In the genomic region with DNA sequence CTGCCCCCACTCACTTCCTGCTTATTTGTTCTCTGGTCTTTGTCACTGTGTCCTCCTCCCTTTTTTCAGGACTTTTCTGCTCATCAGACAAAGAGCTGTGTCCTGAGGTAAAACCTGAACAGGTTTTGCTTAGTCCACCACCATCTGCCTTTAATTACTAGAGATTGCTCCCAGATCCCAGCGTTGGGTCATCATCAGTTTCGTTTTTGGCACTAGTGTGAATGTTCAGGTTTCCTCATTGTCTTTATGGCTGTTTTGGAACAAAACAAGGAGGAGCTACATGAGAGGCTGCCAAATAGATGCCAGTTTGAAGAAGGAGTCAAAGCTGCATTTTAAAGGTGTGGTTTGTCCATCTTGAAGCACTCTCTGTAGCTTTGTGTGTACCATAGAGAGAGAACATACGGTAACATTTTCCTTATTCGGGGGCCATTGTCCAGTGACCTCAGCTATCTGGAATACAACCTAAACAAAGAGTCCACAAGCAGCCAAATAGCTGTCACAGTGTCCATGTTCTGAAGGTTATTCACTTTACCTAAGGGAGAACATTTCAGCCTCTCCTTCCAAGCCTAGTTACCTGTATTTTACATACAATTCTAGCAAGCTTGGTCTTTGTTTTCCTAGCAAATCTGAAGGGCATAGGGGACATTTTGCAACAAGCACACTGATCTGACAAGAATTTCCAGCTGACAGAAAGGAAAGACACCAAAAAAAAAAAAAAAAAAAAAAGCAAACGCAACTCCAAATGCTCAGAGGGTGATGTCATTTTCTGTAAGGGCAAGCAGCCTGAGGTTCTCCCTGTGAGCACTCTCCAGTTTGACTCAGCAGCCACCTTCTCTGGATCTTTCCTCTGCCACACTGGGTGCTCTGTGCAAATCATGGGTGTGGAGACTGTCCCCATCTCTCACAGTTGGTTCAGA, we compare ENCODE assay signal across 13 cellular contexts.
DNase-seq lines count a peak whose midpoint lies in the region; ATAC-seq and TF ChIP-seq lines count a peak whose summit lies in the region.
"Had no signal": no experiment of that assay in that cellular context is flagged by ENCODE, and none has a peak within 500 bp of the region (broad histone marks: within the 10 kb centered on the region; RNA-seq: fewer than 3 reads in every experiment).

No MANE protein-coding gene starts in this region.

- no peak overlapping the region for H2BK5ac ChIP-seq in neuronal stem cell (ENCODE audit: low read length)

- H2AK5ac ChIP-seq in neuronal stem cell (ENCODE audit: low read depth, low read length), result no peak overlapping the region

- peaks cover 18% of the 10 kb centered on the region for H3K36me3 Mint-ChIP-seq in neural crest cell (ENCODE audit: low read depth)
- no peaks in the 10 kb centered on the region for H3K36me3 Mint-ChIP-seq in effector memory CD8-positive, alpha-beta T cell (ENCODE audit: insufficient read depth)

- H3K4me3 Mint-ChIP-seq in neural crest cell, result no peak overlapping the region
- H3K4me3 Mint-ChIP-seq in effector memory CD8-positive, alpha-beta T cell, result no peak overlapping the region
- H3K4me3 Mint-ChIP-seq: activated naive CD8-positive, alpha-beta T cell treated with anti-CD3 and anti-CD28 coated beads for 36 hours had no signal

- no peak overlapping the region for H3K27ac ChIP-seq in MM.1S (ENCODE audit: low read length)
- H3K27ac ChIP-seq in neuronal stem cell (replicated peaks; ENCODE audit: low read length), result no peak overlapping the region

- DNase-seq in AG10803 (ENCODE audit: low read depth) (peak; percentile 91), MM.1S (no peak), neural crest cell (ENCODE audit: low read depth, low spot score) (no peak), SKM-1 treated with dmso at 0.1 percent for 144 hours (lab: John Stamatoyannopoulos, UW; ENCODE audit: unreplicated experiment) (no peak), SKM-1 (lab: John Stamatoyannopoulos, UW; ENCODE audit: unreplicated experiment) (no peak), neuronal stem cell (ENCODE audit: low spot score) (no peak)
- no peak for DNase-seq in effector memory CD8-positive, alpha-beta T cell
- DNase-seq: activated CD4-positive, alpha-beta T cell treated with anti-CD3 and anti-CD28 coated beads for 48 hours; activated naive CD8-positive, alpha-beta T cell treated with anti-CD3 and anti-CD28 coated beads for 36 hours; hippocampal formation; KBM-7; nucleus accumbens had no signal

- no peak overlapping the region for H3K4ac ChIP-seq in neuronal stem cell (ENCODE audit: low read length)

- no peak overlapping the region for H2BK15ac ChIP-seq in neuronal stem cell (ENCODE audit: low read length)

- no peaks in the 10 kb centered on the region for H3K4me1 ChIP-seq in MM.1S (ENCODE audit: low read length)
- peaks cover 22 to 27% of the 10 kb centered on the region in 2 donors for H3K4me1 ChIP-seq in neuronal stem cell (ENCODE audit: control insufficient read depth in 2 of 2, insufficient read depth in 1 of 2, low read depth in 1 of 2, low read length in 2 of 2)

- ATAC-seq in esophagus mucosa, result peak; percentile 81
- ATAC-seq in effector memory CD8-positive, alpha-beta T cell (replicated peaks), result no peak

- H2BK120ac ChIP-seq in neuronal stem cell (ENCODE audit: low read depth, low read length), result no peak overlapping the region

- H3K9me2 ChIP-seq in MM.1S (replicated peaks; ENCODE audit: insufficient read depth, low read length), result no peaks in the 10 kb centered on the region

- no peak overlapping the region for H3K9ac ChIP-seq in MM.1S (ENCODE audit: low read length)
- H3K9ac ChIP-seq in neuronal stem cell (ENCODE audit: low read depth, low read length, poor library complexity), result no peak overlapping the region

- H3K4me1 Mint-ChIP-seq in neural crest cell, result peaks cover 39% of the 10 kb centered on the region
- no peaks in the 10 kb centered on the region for H3K4me1 Mint-ChIP-seq in effector memory CD8-positive, alpha-beta T cell (ENCODE audit: low read depth in 2 of 2)
- H3K4me1 Mint-ChIP-seq: activated naive CD8-positive, alpha-beta T cell treated with anti-CD3 and anti-CD28 coated beads for 36 hours had no signal

- H3K4me2 ChIP-seq in MM.1S (ENCODE audit: low read depth, low read length) (0 out of 2 replicates have a peak overlapping the region, but pooled peaks have one; percentile 1), neuronal stem cell (ENCODE audit: insufficient read depth, low read length, poor library complexity, severe bottlenecking) (no peak overlapping the region)

- H2BK12ac ChIP-seq in neuronal stem cell (ENCODE audit: low read length), result no peak overlapping the region

- no peak overlapping the region for H3K23ac ChIP-seq in neuronal stem cell (ENCODE audit: low read depth, low read length, poor library complexity)

- peaks cover 23% of the 10 kb centered on the region for H3K27me3 ChIP-seq in MM.1S (replicated peaks; ENCODE audit: insufficient read depth, low read length)
- peaks cover 0 to 49% (median 12%) of the 10 kb centered on the region in 3 experiments for H3K27me3 ChIP-seq in neuronal stem cell (ENCODE audit: control insufficient read depth in 3 of 3, insufficient read depth in 3 of 3, low read depth in 1 of 3, low read length in 3 of 3)

- WGBS in neuronal stem cell (ENCODE audit: extremely low coverage in 2 of 2, insufficient read length in 2 of 2, insufficient replicate concordance in 1 of 2), 2 donors, result no CpG with 5 or more reads among the region's 5 CpGs

- no peaks in the 10 kb centered on the region for H3K79me2 ChIP-seq in MM.1S (ENCODE audit: low read length)

- peaks cover 64% of the 10 kb centered on the region for H3K27me3 Mint-ChIP-seq in neural crest cell (ENCODE audit: low read depth)
- peaks cover 5 to 12% of the 10 kb centered on the region in 2 donors for H3K27me3 Mint-ChIP-seq in effector memory CD8-positive, alpha-beta T cell
- H3K27me3 Mint-ChIP-seq: activated naive CD8-positive, alpha-beta T cell treated with anti-CD3 and anti-CD28 coated beads for 36 hours had no signal

- H3K4me3 ChIP-seq in AG10803 (ENCODE audit: low read length) (peak overlapping the region; percentile 21), MM.1S (ENCODE audit: low read length) (no peak overlapping the region), neuronal stem cell (ENCODE audit: low read length in 2 of 2) (no peak overlapping the region)

- TF ChIP-seq CTCF in AG10803 (conservative IDR thresholded peaks at IDR 0.05; ENCODE audit: low read length), result no peak
- TF ChIP-seq CTCF in MM.1S (IDR thresholded peaks at IDR 0.05; ENCODE audit: low read length), result no peak
- TF ChIP-seq CTCF in neural crest cell (conservative IDR thresholded peaks at IDR 0.05), result no peak

- H3K79me1 ChIP-seq in neuronal stem cell (ENCODE audit: low read depth, low read length), result no peaks in the 10 kb centered on the region

- H2AFZ ChIP-seq in MM.1S (ENCODE audit: low read length) (no peak overlapping the region), neuronal stem cell (ENCODE audit: low read length) (no peak overlapping the region)

- H4K20me1 ChIP-seq in MM.1S (ENCODE audit: insufficient read depth, low read length), result no peaks in the 10 kb centered on the region

- no peak overlapping the region for H4K91ac ChIP-seq in neuronal stem cell (ENCODE audit: low read depth, low read length, poor library complexity)

- no peaks in the 10 kb centered on the region for H3F3A ChIP-seq in MM.1S (ENCODE audit: insufficient read depth, low read length)

- H3K27ac Mint-ChIP-seq in neural crest cell (ENCODE audit: unreplicated experiment), result peak overlapping the region; percentile 89
- H3K27ac Mint-ChIP-seq in effector memory CD8-positive, alpha-beta T cell, result no peak overlapping the region
- H3K27ac Mint-ChIP-seq: activated naive CD8-positive, alpha-beta T cell treated with anti-CD3 and anti-CD28 coated beads for 36 hours had no signal

- H3K9me3 Mint-ChIP-seq in neural crest cell, result peaks cover 10% of the 10 kb centered on the region
- H3K9me3 Mint-ChIP-seq in effector memory CD8-positive, alpha-beta T cell, result peaks cover 3 to 15% of the 10 kb centered on the region in 2 donors

- no peak overlapping the region for H3K18ac ChIP-seq in neuronal stem cell (ENCODE audit: low read length)

- H3K36me3 ChIP-seq in MM.1S (replicated peaks; ENCODE audit: insufficient read depth, low read length) (no peaks in the 10 kb centered on the region), neuronal stem cell (replicated peaks in 1 of 2; ENCODE audit: control insufficient read depth in 2 of 2, insufficient read depth in 2 of 2, low read length in 2 of 2) (no peaks in the 10 kb centered on the region)

- H4K8ac ChIP-seq in neuronal stem cell (ENCODE audit: low read depth, low read length), result no peak overlapping the region

- H3K9me3 ChIP-seq in MM.1S (replicated peaks; ENCODE audit: insufficient read depth, low read length), result no peaks in the 10 kb centered on the region
- H3K9me3 ChIP-seq in neuronal stem cell (replicated peaks in 1 of 2; ENCODE audit: control insufficient read depth in 2 of 2, insufficient read depth in 1 of 2, low read depth in 1 of 2, low read length in 2 of 2), result peaks cover 6 to 14% of the 10 kb centered on the region in 2 donors

- H3K14ac ChIP-seq in neuronal stem cell (ENCODE audit: low read length), result no peak overlapping the region
